In genomic region chr16:2980227-2981176, GRCh38 we compare ENCODE assay signal across 8 cellular contexts. TPM values are rescaled to one million over a fixed set of nuclear protein-coding genes. Genes with fewer than 3 reads are reported as not detected.
DNase-seq lines count a peak whose midpoint lies in the region; ATAC-seq and TF ChIP-seq lines count a peak whose summit lies in the region.

PKMYT1 (minus strand) TSS chr16:2980446; CDS start chr16:2979657, 789 bp downstream.

- H3K27me3 Mint-ChIP-seq in CD4-positive, alpha-beta T cell: no peaks in the 10 kb centered on the region

- H3K4me3 Mint-ChIP-seq in CD4-positive, alpha-beta T cell: peak within 1 kb of the TSS; percentile 82

- intact Hi-C loops in CD4-positive, alpha-beta T cell (cut with DNase I, micrococcal nuclease): loop anchor here in 1 of 2 experiments (1.0 to 5.0 kb wide), 4 partner anchors 11 to 103 kb away; partner anchors contain the start of genes FLYWCH1 and PAQR4

- no peaks in the 10 kb centered on the region for H3K9me3 Mint-ChIP-seq in CD4-positive, alpha-beta T cell

- no peaks in the 10 kb centered on the region for H3K9me3 ChIP-seq in CD4-positive, alpha-beta T cell (ENCODE audit: control insufficient read depth, low read length)

- H3K4me1 Mint-ChIP-seq in CD4-positive, alpha-beta T cell (ENCODE audit: low read depth): no peaks in the 10 kb centered on the region

- peak; percentile 95 for ATAC-seq in CD4-positive, alpha-beta T cell (ENCODE audit: poor library complexity)
- ATAC-seq in GM19438 (IDR thresholded peaks at IDR 0.05; ENCODE audit: low read depth, unreplicated experiment) (peak; percentile 56), HG03565 (IDR thresholded peaks at IDR 0.05; ENCODE audit: unreplicated experiment) (peak; percentile 66)

- CTCF ChIA-PET in CD4-positive, alpha-beta T cell (lab: Charles Lee): interaction anchor here (0.8 to 1.7 kb wide), 3 partner anchors 10 to 50 kb away, joined by 3 to 4 read pairs (median 3); no protein-coding TSS in a partner anchor

- peak; percentile 86 to 96 (median 92) for DNase-seq in CD4-positive, alpha-beta T cell
- DNase-seq in NK-92 (lab: John Stamatoyannopoulos, UW; ENCODE audit: unreplicated experiment): peak; percentile 61
- peak; percentile 99 for DNase-seq in activated CD8-positive, alpha-beta memory T cell treated with anti-CD3 and anti-CD28 coated beads for 24 hours
- DNase-seq in effector CD8-positive, alpha-beta T cell (lab: John Stamatoyannopoulos, UW): peak; percentile 90
- peak; percentile 86 to 91 for DNase-seq in lung microvascular endothelial cell (ENCODE audit: low read depth in 2 of 2)
- peak; percentile 89 to 95 (median 93) for DNase-seq in stimulated activated CD4-positive, alpha-beta T cell treated with anti-CD3 and anti-CD28 coated beads, TNF-alpha, amount 100 ng/mL, for 4 hours (ENCODE audit: low read depth in 3 of 3)

- H3K27me3 ChIP-seq in CD4-positive, alpha-beta T cell (ENCODE audit: control insufficient read depth, insufficient read depth, low read length): peaks cover 3% of the 10 kb centered on the region

- H3K27ac ChIP-seq in CD4-positive, alpha-beta T cell (ENCODE audit: low read depth, low read length): peak within 1 kb of the TSS; percentile 50

- POLR2A ChIA-PET in CD4-positive, alpha-beta T cell (lab: Charles Lee): interaction anchor here (0.6 to 2.1 kb wide), 11 partner anchors 12 to 596 kb away, joined by 3 to 22 read pairs (median 3); partner anchors contain the start of genes KCTD5, KREMEN2, PAQR4 and TNFRSF12A

- H3K36me3 Mint-ChIP-seq in CD4-positive, alpha-beta T cell (ENCODE audit: low read depth): no peaks in the 10 kb centered on the region

- TF ChIP-seq CTCF in CD4-positive, alpha-beta T cell (IDR thresholded peaks at IDR 0.05): no peak

- peak within 1 kb of the TSS; percentile 49 for H3K27ac Mint-ChIP-seq in CD4-positive, alpha-beta T cell

RNA-seq across cellular contexts. Expression of gene PKMYT1, which starts in this region (rescaled TPM):
- total RNA-seq in CD4-positive, alpha-beta T cell: under 1 TPM; 0.47 to 0.60 TPM
- 0.99 and 2.0 TPM in 2 replicates for total RNA-seq in lung microvascular endothelial cell

Comparison
In these comparisons a context has a peak if more than half of its experiments do, and no peak if none do; other contexts are left out.
1. Peak in every context shown above with its lines: DNase-seq, ATAC-seq and H3K27ac ChIP-seq.
2. Peak in DNase-seq, ATAC-seq and H3K27ac ChIP-seq in CD4-positive, alpha-beta T cell; RNA of the gene not detected or under 1 TPM.